In the genomic region with DNA sequence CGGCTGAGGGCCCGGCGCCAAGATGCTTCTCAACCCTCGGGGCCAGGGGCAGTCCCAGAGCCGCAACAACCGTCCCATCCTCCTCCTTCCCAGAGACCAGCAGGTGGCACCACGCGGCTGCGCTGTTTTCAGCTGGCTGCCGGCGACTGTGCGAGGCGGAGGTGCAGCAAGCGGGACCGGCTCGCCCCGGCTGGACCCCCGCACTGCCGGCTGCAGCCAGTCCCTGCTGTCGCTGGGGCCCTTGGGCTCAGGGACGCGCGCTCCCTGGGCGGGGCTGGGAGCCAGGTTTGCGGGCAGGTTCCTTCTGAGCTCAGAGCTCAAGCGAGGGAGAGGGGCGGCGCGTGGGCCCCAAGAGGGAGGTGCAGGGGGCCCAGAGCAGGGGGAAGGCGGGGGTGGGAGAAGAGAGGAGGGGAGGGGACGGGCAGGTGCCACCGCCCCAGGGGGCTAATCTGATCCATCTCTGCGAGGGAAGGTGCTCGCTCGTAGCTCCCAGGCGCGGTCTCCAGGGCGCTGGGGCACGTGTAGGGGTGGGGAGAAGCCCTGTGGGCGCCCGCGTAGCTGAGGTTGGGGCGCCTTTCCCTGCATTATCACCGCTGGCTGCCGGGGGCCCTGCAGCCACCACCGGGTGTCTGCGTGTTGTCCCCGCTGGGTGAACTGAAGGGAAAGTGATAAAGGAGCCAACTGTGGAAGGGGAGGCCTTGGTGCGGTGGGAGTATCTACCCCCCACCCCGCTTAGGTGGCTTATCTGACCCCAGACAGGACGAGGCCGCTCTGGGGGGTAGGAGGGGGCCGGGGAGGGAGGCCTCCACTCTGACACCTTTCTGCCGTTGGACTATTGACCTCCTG, we compare ENCODE assay signal across 8 cellular contexts. TPM values are rescaled to one million over a fixed set of nuclear protein-coding genes. Genes with fewer than 3 reads are reported as not detected.
DNase-seq lines count a peak whose midpoint lies in the region; ATAC-seq and TF ChIP-seq lines count a peak whose summit lies in the region.

No MANE protein-coding gene starts in this region.

- TF ChIP-seq CTCF in endodermal cell (conservative IDR thresholded peaks at IDR 0.05) (peak; percentile 82), mesothelial cell of epicardium (IDR thresholded peaks at IDR 0.05; ENCODE audit: unreplicated experiment) (peak; percentile 26)

- H3K4me1 Mint-ChIP-seq in endodermal cell = peaks cover 29% of the 10 kb centered on the region
- peaks cover 31% of the 10 kb centered on the region for H3K4me1 Mint-ChIP-seq in mesothelial cell of epicardium

- H3K36me3 ChIP-seq in endodermal cell (ENCODE audit: control insufficient read depth, insufficient read depth, low read length) = peaks cover 5% of the 10 kb centered on the region

- H3K27me3 Mint-ChIP-seq in endodermal cell (ENCODE audit: insufficient read depth) (peaks cover 1% of the 10 kb centered on the region), mesothelial cell of epicardium (ENCODE audit: low read depth) (no peaks in the 10 kb centered on the region)

- no peaks in the 10 kb centered on the region for H3K4me1 ChIP-seq in endodermal cell (ENCODE audit: control insufficient read depth, insufficient read depth, low read length)

- H3K27ac Mint-ChIP-seq in endodermal cell (no peak overlapping the region), mesothelial cell of epicardium (peak overlapping the region; percentile 97)

- no peak for ATAC-seq in GM19467 (IDR thresholded peaks at IDR 0.05; ENCODE audit: unreplicated experiment)

- no peak overlapping the region for H3K4me3 ChIP-seq in endodermal cell (ENCODE audit: low read length)

- DNase-seq in CD1c-positive myeloid dendritic cell (ENCODE audit: extremely low spot score) (peak; percentile 56), GOT3 (lab: John Stamatoyannopoulos, UW) (peak; percentile 46), NCI-H510A treated with DMSO at 0.1 percent for 48 hours (lab: John Stamatoyannopoulos, UW) (peak; percentile 73), endodermal cell (peak; percentile 98), mesothelial cell of epicardium (ENCODE audit: low spot score in 2 of 2, unreplicated experiment in 2 of 2) (peak; percentile 65 to 84)
- peak; percentile 77 for DNase-seq in activated CD8-positive, alpha-beta memory T cell treated with anti-CD3 and anti-CD28 coated beads, Interleukin-2, amount 50 U/mL, for 4 hours
- peak; percentile 73 for DNase-seq in stimulated activated CD8-positive, alpha-beta memory T cell treated with anti-CD3 and anti-CD28 coated beads, Interleukin-2, amount 100 ng/mL, for 48 hours (ENCODE audit: low read depth in 2 of 2)

- no peaks in the 10 kb centered on the region for H3K9me3 ChIP-seq in endodermal cell (ENCODE audit: control insufficient read depth, low read length)

- 36 to 86% methylated on average over 13 to 51 of the region's 54 CpGs for WGBS in endodermal cell (ENCODE audit: insufficient coverage in 1 of 2, insufficient read length in 1 of 2), 2 experiments

- H3K36me3 Mint-ChIP-seq in endodermal cell (ENCODE audit: low read depth) (peaks cover 10% of the 10 kb centered on the region), mesothelial cell of epicardium (peaks cover 16% of the 10 kb centered on the region)

- no peaks in the 10 kb centered on the region for H3K27me3 ChIP-seq in endodermal cell (ENCODE audit: control insufficient read depth, insufficient read depth, low read length, poor library complexity, severe bottlenecking)

- no peak overlapping the region for H3K9ac ChIP-seq in endodermal cell (ENCODE audit: extremely low read depth, low read length, poor library complexity, severe bottlenecking)

- H3K4me3 Mint-ChIP-seq in endodermal cell (peak overlapping the region; percentile 34), mesothelial cell of epicardium (peak overlapping the region; percentile 62)

- H3K27ac ChIP-seq in endodermal cell (ENCODE audit: low read depth, low read length) = no peak overlapping the region

- H3K9me3 Mint-ChIP-seq in endodermal cell (no peaks in the 10 kb centered on the region), mesothelial cell of epicardium (no peaks in the 10 kb centered on the region)

RNA-seq across cellular contexts. Expression of a gene that starts 24.2 kb away (rescaled TPM):
- 1 to 10 TPM; 3.5 to 4.8 TPM for total RNA-seq in endodermal cell
- 2.5 TPM for polyA plus RNA-seq in endodermal cell (2013, experiment 1 of 2)
- 2.2 TPM for polyA plus RNA-seq in endodermal cell (2013, experiment 2 of 2)
- total RNA-seq in mesothelial cell of epicardium = 9.5 to 11.7 TPM (median 11.2 TPM) in 3 replicates

RNA-seq across cellular contexts. Expression of a gene that starts 36.3 kb away (rescaled TPM):
- total RNA-seq in endodermal cell = 10 to 100 TPM; 35.7 to 51.4 TPM
- 49.5 TPM for polyA plus RNA-seq in endodermal cell (2013, experiment 1 of 2)
- 41.3 TPM for polyA plus RNA-seq in endodermal cell (2013, experiment 2 of 2)
- 47.7 to 52.3 TPM (median 50.6 TPM) in 3 replicates for total RNA-seq in mesothelial cell of epicardium

Comparison
In these comparisons a context has a peak if more than half of its experiments do, and no peak if none do; other contexts are left out.
1. DNase-seq: peak in every context shown above with its lines; median percentile 98 in endodermal cell; 77 in activated CD8-positive, alpha-beta memory T cell treated with anti-CD3 and anti-CD28 coated beads, Interleukin-2, amount 50 U/mL, for 4 hours; 74 in mesothelial cell of epicardium; 73 in NCI-H510A treated with DMSO at 0.1 percent for 48 hours; 73 in stimulated activated CD8-positive, alpha-beta memory T cell treated with anti-CD3 and anti-CD28 coated beads, Interleukin-2, amount 100 ng/mL, for 48 hours; 56 in CD1c-positive myeloid dendritic cell; 46 in GOT3.